ENCODE assay signal across 20 cellular contexts in genomic region chr9:100442072-100442471, GRCh38. TPM values are rescaled to one million over a fixed set of nuclear protein-coding genes. Genes with fewer than 3 reads are reported as not detected.
DNase-seq lines count a peak whose midpoint lies in the region; ATAC-seq, FAIRE-seq and TF ChIP-seq lines count a peak whose summit lies in the region.
"Had no signal": no experiment of that assay in that cellular context is flagged by ENCODE, and none has a peak within 500 bp of the region (broad histone marks: within the 10 kb centered on the region; RNA-seq: fewer than 3 reads in every experiment).

No MANE protein-coding gene starts in this region.

- CTCF ChIA-PET in H1 (lab: Charles Lee; ENCODE audit: partially characterized antibody), result interaction anchor here (0.6 to 2.0 kb wide), 6 partner anchors 9 to 119 kb away, joined by 3 to 9 read pairs (median 4); no protein-coding TSS in a partner anchor

- ATAC-seq in lower lobe of right lung, result no peak
- ATAC-seq in thoracic aorta (ENCODE audit: insufficient number of reproducible peaks, low FRiP score, low read depth), result no peak
- ATAC-seq in HG03460 (IDR thresholded peaks at IDR 0.05; ENCODE audit: unreplicated experiment), result no peak
- ATAC-seq in HG03159 (IDR thresholded peaks at IDR 0.05; ENCODE audit: unreplicated experiment), result no peak

- no peak overlapping the region for H3K23ac ChIP-seq in H9 (ENCODE audit: insufficient read length, low read depth, low read length)
- no peak overlapping the region for H3K23ac ChIP-seq in H1 (ENCODE audit: insufficient read length)

- H3K79me2 ChIP-seq in H9 (ENCODE audit: insufficient read depth, low read length), result no peaks in the 10 kb centered on the region
- peaks cover 5 to 26% of the 10 kb centered on the region in 2 experiments; a peak in 3 of 4 replicates for H3K79me2 ChIP-seq in H1 (ENCODE audit: control insufficient read depth in 1 of 2, insufficient read depth in 2 of 2, low read length in 2 of 2)

- H3K4me1 Mint-ChIP-seq in H9, result peaks cover 26 to 28% of the 10 kb centered on the region in 2 experiments

- H3K14ac ChIP-seq in H9 (ENCODE audit: insufficient read depth, low read length) (no peak overlapping the region), H1 (ENCODE audit: insufficient read length) (no peak overlapping the region)

- no peak overlapping the region for H3K4me3 ChIP-seq in H1 (ENCODE audit: extremely low read depth in 1 of 4, insufficient read depth in 2 of 4, low read depth in 3 of 4, low read length in 4 of 4)
- H3K4me3 ChIP-seq in lower lobe of right lung, result peak overlapping the region; percentile 8
- H3K4me3 ChIP-seq in thoracic aorta, result peak overlapping the region; percentile 47
- H3K4me3 ChIP-seq in ovary, result no peak overlapping the region

- H2BK5ac ChIP-seq in H9 (ENCODE audit: insufficient read length, low read length), result no peak overlapping the region
- H2BK5ac ChIP-seq in H1 (ENCODE audit: low read depth, low read length), result no peak overlapping the region

- no peaks in the 10 kb centered on the region for H3K27me3 ChIP-seq in H9 (ENCODE audit: insufficient read depth, low read length)
- no peaks in the 10 kb centered on the region for H3K27me3 ChIP-seq in H1 (replicated peaks in 1 of 4; ENCODE audit: control insufficient read depth in 3 of 4, extremely low read depth in 1 of 4, insufficient read depth in 3 of 4, low read length in 3 of 4)
- no peaks in the 10 kb centered on the region for H3K27me3 ChIP-seq in lower lobe of right lung (ENCODE audit: low read depth)
- H3K27me3 ChIP-seq in thoracic aorta (replicated peaks; ENCODE audit: insufficient read depth), result no peaks in the 10 kb centered on the region
- H3K27me3 ChIP-seq in ovary, result no peaks in the 10 kb centered on the region

- no CpG with 5 or more reads among the region's 17 CpGs for WGBS in H9 (ENCODE audit: extremely low coverage, insufficient read length, low lambda C conversion rate)
- 86% methylated on average over 17 of the region's 17 CpGs; no CpG with 5 or more reads in 1 of the 2 experiments for WGBS in H1 (ENCODE audit: extremely low coverage in 1 of 2, insufficient coverage in 1 of 2, insufficient read length in 1 of 2, insufficient replicate concordance in 2 of 2, low coverage in 1 of 2, low lambda C conversion rate in 2 of 2, missing lambda C conversion rate in 1 of 2), 2 experiments
- WGBS in ovary, 3 donors, result 24 to 45% (median 36%) methylated on average over 17 of the region's 17 CpGs

- H2BK15ac ChIP-seq in H9 (ENCODE audit: low read depth, low read length) (no peak overlapping the region), H1 (ENCODE audit: low read length) (no peak overlapping the region)

- TF ChIP-seq CTCF in H9 (conservative IDR thresholded peaks at IDR 0.05) (peak; percentile 26; the same call in 2 of the 3 replicates), H1 (IDR thresholded peaks at IDR 0.05; ENCODE audit: control extremely low read depth in 1 of 3, insufficient read depth in 1 of 3, low read depth in 1 of 3, low read length in 3 of 3) (peak in 2 of 3 experiments; percentile 7 to 30; a peak in 2 of 4 replicates), lower lobe of right lung (IDR thresholded peaks at IDR 0.05) (no peak), thoracic aorta (IDR thresholded peaks at IDR 0.05) (no peak), ovary (IDR thresholded peaks at IDR 0.05) (no peak)

- no peak overlapping the region for H2BK20ac ChIP-seq in H9 (ENCODE audit: low read depth, low read length, poor library complexity, severe bottlenecking)
- H2BK20ac ChIP-seq in H1 (ENCODE audit: low read length), result no peak overlapping the region

- H3K9me3 Mint-ChIP-seq in H9, result no peaks in the 10 kb centered on the region

- no peaks in the 10 kb centered on the region for H3K9me3 ChIP-seq in H9 (ENCODE audit: control insufficient read depth, low read depth, low read length)
- no peaks in the 10 kb centered on the region for H3K9me3 ChIP-seq in H1 (ENCODE audit: insufficient read depth in 2 of 2, low read depth in 1 of 2, low read length in 1 of 2)
- no peaks in the 10 kb centered on the region for H3K9me3 ChIP-seq in lower lobe of right lung
- H3K9me3 ChIP-seq in thoracic aorta, result no peaks in the 10 kb centered on the region
- no peaks in the 10 kb centered on the region for H3K9me3 ChIP-seq in ovary

- TF ChIP-seq RAD21 in H1 (IDR thresholded peaks at IDR 0.05 in 1 of 2, conservative IDR thresholded peaks at IDR 0.05 in 1 of 2; ENCODE audit: low read depth in 2 of 2, low read length in 2 of 2), result no peak; a peak in 1 of 4 replicates

- H3K56ac ChIP-seq in H9 (ENCODE audit: insufficient read length, low read depth, low read length) (no peak overlapping the region), H1 (replicated peaks; ENCODE audit: insufficient read length, low read depth, low read length) (no peak overlapping the region)

- H3K27ac Mint-ChIP-seq in H9, result peak overlapping the region; percentile 18 to 56 (median 49); a peak in 3 of 7 replicates

- no peak overlapping the region for H2AK5ac ChIP-seq in H9 (ENCODE audit: insufficient read length, low read length)
- H2AK5ac ChIP-seq in H1 (ENCODE audit: low read depth, low read length), result no peak overlapping the region

- H2BK120ac ChIP-seq in H9 (ENCODE audit: low read depth, low read length, poor library complexity, severe bottlenecking) (no peak overlapping the region), H1 (replicated peaks; ENCODE audit: low read depth, low read length) (no peak overlapping the region)

- no peak overlapping the region for H3K9ac ChIP-seq in H9 (ENCODE audit: extremely low read depth, insufficient read length, low read length)
- no peak overlapping the region for H3K9ac ChIP-seq in H1 (replicated peaks in 1 of 4; ENCODE audit: extremely low read depth in 1 of 4, low read depth in 3 of 4, low read length in 3 of 4)

- TF ChIP-seq POLR2A in H1 (IDR thresholded peaks at IDR 0.05; ENCODE audit: control extremely low read depth in 1 of 2, low read depth in 2 of 2, low read length in 2 of 2) (no peak), ovary (IDR thresholded peaks at IDR 0.05) (no peak)

- TF ChIP-seq EP300 in H1 (IDR thresholded peaks at IDR 0.05; ENCODE audit: borderline replicate concordance in 1 of 2, low read depth in 2 of 2, low read length in 2 of 2) (no peak), ovary (IDR thresholded peaks at IDR 0.05) (no peak)

- H3K4me2 ChIP-seq in H9 (ENCODE audit: insufficient read depth, insufficient read length, low read length) (no peak overlapping the region), H1 (ENCODE audit: insufficient read depth in 1 of 2, low read depth in 2 of 2, low read length in 2 of 2) (no peak overlapping the region)

- H3K4ac ChIP-seq in H9 (ENCODE audit: low read depth, low read length), result no peak overlapping the region
- no peak overlapping the region for H3K4ac ChIP-seq in H1 (replicated peaks; ENCODE audit: insufficient read length, low read depth, low read length)

- H3K36me3 Mint-ChIP-seq in H9 (ENCODE audit: insufficient read depth in 1 of 3, low read depth in 3 of 3), result peaks cover 16 to 32% (median 29%) of the 10 kb centered on the region in 3 experiments; a peak in 6 of 7 replicates

- H4K5ac ChIP-seq in H9 (ENCODE audit: insufficient read length, low read depth, low read length) (no peak overlapping the region), H1 (ENCODE audit: insufficient read length, low read depth, low read length) (no peak overlapping the region)

- H2AFZ ChIP-seq in H9 (ENCODE audit: low read length) (no peak overlapping the region), H1 (ENCODE audit: low read length) (no peak overlapping the region)

- no peak overlapping the region for H3K18ac ChIP-seq in H9 (ENCODE audit: insufficient read length, low read depth, low read length)
- H3K18ac ChIP-seq in H1 (ENCODE audit: extremely low read depth, low read length), result no peak overlapping the region

- H2BK12ac ChIP-seq in H9 (ENCODE audit: insufficient read length, low read depth, low read length), result no peak overlapping the region
- no peak overlapping the region for H2BK12ac ChIP-seq in H1 (ENCODE audit: low read depth, low read length)

- H3K27ac ChIP-seq in H9 (ENCODE audit: insufficient read length, low read depth, low read length), result no peak overlapping the region
- no peak overlapping the region for H3K27ac ChIP-seq in H1 (ENCODE audit: low read depth, low read length)
- no peak overlapping the region for H3K27ac ChIP-seq in lower lobe of right lung
- no peak overlapping the region for H3K27ac ChIP-seq in thoracic aorta
- no peak overlapping the region for H3K27ac ChIP-seq in ovary
- H3K27ac ChIP-seq: C4-2B had no signal

- intact Hi-C loops in lower lobe of right lung (cut with DNase I), result no loop called here
- intact Hi-C loops in ovary (cut with DNase I), result no loop called here

- H3K79me1 ChIP-seq in H9 (ENCODE audit: insufficient read depth, low read depth, low read length, poor library complexity, severe bottlenecking), result no peaks in the 10 kb centered on the region
- H3K79me1 ChIP-seq in H1 (ENCODE audit: low read depth, low read length), result peaks cover 3% of the 10 kb centered on the region; the same call in 1 of the 2 replicates

- H3K4me1 ChIP-seq in H9 (ENCODE audit: insufficient read depth, low read length) (0 out of 2 replicates have a peak, but pooled peaks cover 2% of the 10 kb centered on the region), H1 (replicated peaks in 1 of 4; ENCODE audit: control insufficient read depth in 3 of 4, insufficient read depth in 4 of 4, low read length in 3 of 4) (peaks cover 0 to 2% (median 0%) of the 10 kb centered on the region in 4 experiments; a peak in 1 of 7 replicates), lower lobe of right lung (peaks cover 13% of the 10 kb centered on the region), thoracic aorta (ENCODE audit: control insufficient read depth in 1 of 2, low read depth in 2 of 2) (peaks cover 7 to 13% of the 10 kb centered on the region in 2 donors), ovary (ENCODE audit: insufficient read depth) (peaks cover 2% of the 10 kb centered on the region)

- H3K23me2 ChIP-seq in H9 (ENCODE audit: insufficient read length, low read depth, low read length, poor library complexity, severe bottlenecking) (no peaks in the 10 kb centered on the region), H1 (ENCODE audit: low read depth, low read length) (no peaks in the 10 kb centered on the region)

- H4K20me1 ChIP-seq in H9 (ENCODE audit: control insufficient read depth, insufficient read depth, insufficient read length) (no peaks in the 10 kb centered on the region), H1 (replicated peaks in 1 of 2; ENCODE audit: control insufficient read depth in 1 of 2, insufficient read depth in 2 of 2, low read length in 2 of 2) (no peaks in the 10 kb centered on the region)

- H4K91ac ChIP-seq in H9 (ENCODE audit: insufficient read length, low read depth, low read length) (no peak overlapping the region), H1 (replicated peaks; ENCODE audit: insufficient read length, low read length) (no peak overlapping the region)

- no peak overlapping the region for H3T11ph ChIP-seq in H9 (ENCODE audit: low read length)

- POLR2A ChIA-PET in H1 (lab: Charles Lee; ENCODE audit: partially characterized antibody), result interaction anchor here (1.0 kb wide), 2 partner anchors 15 to 196 kb away, joined by 3 to 4 read pairs; partner anchors contain the start of gene MSANTD3

- DNase-seq in H9 (peak; percentile 45), H1 (ENCODE audit: low read depth in 1 of 2, low spot score in 2 of 2) (peak in 1 of 2 experiments; percentile 51), lower lobe of right lung (no peak), thoracic aorta (ENCODE audit: low spot score) (no peak), ovary (no peak)
- DNase-seq: COR-L47; GF-D8; NCI-H187; NCI-H446; NCI-H69; NK-92 treated with Interleukin-12 subunit alpha and Interleukin-12 subunit beta, amount 100 ng/mL, for 24 hours; OCI-M1; RPMI8226; SIG-M5 had no signal

- no peaks in the 10 kb centered on the region for H3K27me3 Mint-ChIP-seq in H9 (ENCODE audit: low read depth)

- H3K36me3 ChIP-seq in H1 (ENCODE audit: control insufficient read depth in 2 of 4, insufficient read depth in 4 of 4, low read length in 3 of 4) (peaks cover 0 to 6% (median 0%) of the 10 kb centered on the region in 4 experiments; a peak in 2 of 8 replicates), lower lobe of right lung (peaks cover 26% of the 10 kb centered on the region), thoracic aorta (peaks cover 5% of the 10 kb centered on the region), ovary (no peaks in the 10 kb centered on the region)

- no peak overlapping the region for H4K8ac ChIP-seq in H9 (replicated peaks; ENCODE audit: insufficient read length, low read depth, low read length)
- peak overlapping the region; percentile 15; the same call in 1 of the 2 replicates for H4K8ac ChIP-seq in H1 (ENCODE audit: extremely low read depth, insufficient read depth, low read length)

- no peak overlapping the region for H3K4me3 Mint-ChIP-seq in H9

- no peak for FAIRE-seq in H1 (lab: Jason Lieb, UNC)
- FAIRE-seq: GM12891, GM18507, H54 had no signal

RNA-seq across cellular contexts. Expression of gene MSANTD3, which starts 15.1 kb away (rescaled TPM):
- 34.0 and 35.7 TPM in 2 replicates for total RNA-seq in H9 (2021)
- 39.8 and 41.3 TPM in 2 replicates for total RNA-seq in H1 (2021; fragmentation: NEBNext Ultra II Directional; extraction: Animal tissue kit (Norgen Biotek cat#: 25700))
- 10.4 and 12.0 TPM in 2 replicates for polyA plus RNA-seq in H1 (2011; rRNA removed)
- 19.4 TPM for polyA plus RNA-seq in H1 (2011; cell fraction: cytosol; rRNA removed)
- 23.0 TPM for polyA plus RNA-seq in H1 (2011; cell fraction: nucleus; rRNA removed)
- polyA plus RNA-seq in H1 (2012, experiment 1 of 2), result 22.9 to 27.1 TPM (median 24.3 TPM) in 4 replicates
- polyA plus RNA-seq in H1 (2012, experiment 2 of 2), result 12.2 TPM
- 28.3 TPM for polyA plus RNA-seq in H1 (2013, experiment 1 of 2)
- polyA plus RNA-seq in H1 (2013, experiment 2 of 2), result 29.6 TPM
- 11.9 and 13.5 TPM in 2 replicates for polyA minus RNA-seq in H1 (2011; rRNA and poly(A)+ RNA removed)
- polyA minus RNA-seq in H1 (2011; cell fraction: cytosol; rRNA and poly(A)+ RNA removed), result 16.3 TPM
- 13.7 TPM for polyA minus RNA-seq in H1 (2011; cell fraction: nucleus; rRNA and poly(A)+ RNA removed)
- total RNA-seq in lower lobe of right lung, result 20.2 TPM
- 10 to 100 TPM; 15.9 to 18.3 TPM for total RNA-seq in thoracic aorta
- 10 to 100 TPM in 6 of 7 donors, 1 to 10 TPM in 1; 8.1 to 16.1 (median 14.7) TPM for total RNA-seq in ovary
- polyA plus RNA-seq in ovary, result 10 to 100 TPM; 11.3 to 14.9 TPM

RNA-seq across cellular contexts. Expression of gene TMEFF1, which starts 30.9 kb away (rescaled TPM):
- total RNA-seq in H9 (2021) (64.7 and 65.5 TPM in 2 replicates), lower lobe of right lung (0.80 TPM), thoracic aorta (not detected), ovary (1 to 10 TPM in 1 of 7 donors, under 1 TPM in 4, not detected in 2; 0.74 to 1.2 (median 0.94) TPM)
- 67.8 and 68.2 TPM in 2 replicates for total RNA-seq in H1 (2021; fragmentation: NEBNext Ultra II Directional; extraction: Animal tissue kit (Norgen Biotek cat#: 25700))
- polyA plus RNA-seq in H1 (2011; rRNA removed) (13.5 and 14.4 TPM in 2 replicates), ovary (under 1 TPM; 0.10 to 0.57 TPM)
- 22.9 TPM for polyA plus RNA-seq in H1 (2011; cell fraction: cytosol; rRNA removed)
- 13.7 TPM for polyA plus RNA-seq in H1 (2011; cell fraction: nucleus; rRNA removed)
- 27.7 to 30.9 TPM (median 29.0 TPM) in 4 replicates for polyA plus RNA-seq in H1 (2012, experiment 1 of 2)
- polyA plus RNA-seq in H1 (2012, experiment 2 of 2), result 2.2 TPM
- polyA plus RNA-seq in H1 (2013, experiment 1 of 2), result 15.0 TPM
- polyA plus RNA-seq in H1 (2013, experiment 2 of 2), result 16.9 TPM
- 0.85 and 1.4 TPM in 2 replicates for polyA minus RNA-seq in H1 (2011; rRNA and poly(A)+ RNA removed)
- 34.1 TPM for polyA minus RNA-seq in H1 (2011; cell fraction: cytosol; rRNA and poly(A)+ RNA removed)
- 35.4 TPM for polyA minus RNA-seq in H1 (2011; cell fraction: nucleus; rRNA and poly(A)+ RNA removed)

Comparison
In these comparisons a context has a peak if more than half of its experiments do, and no peak if none do; other contexts are left out.
1. CTCF ChIP-seq: peak in H9 (single experiment) and H1 (2 of 3); none in lower lobe of right lung (single experiment), thoracic aorta (single experiment) and ovary (0 of 3).
2. H3K4me3 ChIP-seq: peak in lower lobe of right lung (single experiment) and thoracic aorta (single experiment); none in H1 (0 of 4) and ovary (single experiment).
3. RNA of gene TMEFF1, which starts 30.9 kb away (total RNA-seq): 67.8 to 68.2 TPM in H1 and 64.7 to 65.5 TPM in H9; 0.80 TPM in lower lobe of right lung (single experiment), 0.74 to 1.2 TPM in ovary and not detected in thoracic aorta; every median in the first group is over 10 times any median in the second.